Comparison of ENCODE assay signal across 23 cellular contexts in genomic region chr2:56231361-56231760, GRCh38.
"Had no signal": no experiment of that assay in that cellular context is flagged by ENCODE, and none has a peak within 500 bp of the region (broad histone marks: within the 10 kb centered on the region; RNA-seq: fewer than 3 reads in every experiment).

No MANE protein-coding gene starts in this region.

- H3K27me3 Mint-ChIP-seq: naive B cell; progenitor cell of endocrine pancreas; stimulated activated memory B cell treated with anti-CD40 and anti-IgM and Interleukin-4, amounts not matched to agents 10 μg/mL and 1 μg/mL and 100 μg/mL, for 72 hours; stimulated activated naive CD8-positive, alpha-beta T cell treated with anti-CD3 and anti-CD28 coated beads, Interleukin-15, Interleukin-2, amounts not matched to agents 100 ng/mL and 50 ng/mL, for 24 hours had no signal

- H3K36me3 Mint-ChIP-seq: naive B cell; stimulated activated memory B cell treated with anti-CD40 and anti-IgM and Interleukin-4, amounts not matched to agents 10 μg/mL and 1 μg/mL and 100 μg/mL, for 72 hours had no signal

- H3K4me1 ChIP-seq: esophagus squamous epithelium, pancreas, spleen, tibial nerve, upper lobe of right lung had no signal

- H3K36me3 ChIP-seq: esophagus squamous epithelium, pancreas, spleen, tibial nerve, upper lobe of right lung, vagina had no signal

- H3K27ac ChIP-seq: esophagus squamous epithelium, pancreas, spleen, tibial nerve, upper lobe of right lung, vagina had no signal

- H3K4me3 ChIP-seq: esophagus squamous epithelium, pancreas, spleen, tibial nerve, upper lobe of right lung, vagina had no signal

- H3K4me3 Mint-ChIP-seq: naive B cell; nephron; stimulated activated memory B cell treated with anti-CD40 and anti-IgM and Interleukin-4, amounts not matched to agents 10 μg/mL and 1 μg/mL and 100 μg/mL, for 72 hours; stimulated activated naive CD8-positive, alpha-beta T cell treated with anti-CD3 and anti-CD28 coated beads, Interleukin-15, Interleukin-2, amounts not matched to agents 100 ng/mL and 50 ng/mL, for 24 hours had no signal

- H3K4me1 Mint-ChIP-seq: naive B cell; stimulated activated memory B cell treated with anti-CD40 and anti-IgM and Interleukin-4, amounts not matched to agents 10 μg/mL and 1 μg/mL and 100 μg/mL, for 72 hours had no signal

- H3K27ac Mint-ChIP-seq: naive B cell; nephron; progenitor cell of endocrine pancreas; stimulated activated memory B cell treated with anti-CD40 and anti-IgM and Interleukin-4, amounts not matched to agents 10 μg/mL and 1 μg/mL and 100 μg/mL, for 72 hours; stimulated activated naive CD8-positive, alpha-beta T cell treated with anti-CD3 and anti-CD28 coated beads, Interleukin-15, Interleukin-2, amounts not matched to agents 100 ng/mL and 50 ng/mL, for 24 hours had no signal

- H3K27me3 ChIP-seq: esophagus squamous epithelium, pancreas, spleen, tibial nerve, upper lobe of right lung, vagina had no signal

- H3K9me3 ChIP-seq: esophagus squamous epithelium, pancreas, spleen, tibial nerve, upper lobe of right lung, vagina had no signal

- DNase-seq: dermis blood vessel endothelial cell; esophagus squamous epithelium; foreskin melanocyte; head of caudate nucleus; hippocampal formation; left colon; left ventricle myocardium superior; mesendoderm; naive B cell; occipital lobe; pancreas; right cardiac atrium; spleen; stimulated activated CD4-positive, alpha-beta T cell treated with anti-CD3 and anti-CD28 coated beads, Interleukin-15, amount 100 ng/mL, for 24 hours; stimulated activated CD4-positive, alpha-beta T cell treated with anti-CD3 and anti-CD28 coated beads, Interleukin-1b, Interleukin-23, amount 100 ng/mL, for 48 hours; stimulated activated CD4-positive, alpha-beta T cell treated with anti-CD3 and anti-CD28 coated beads, Interleukin-4, amount 100 ng/mL, for 24 hours; upper lobe of right lung had no signal

- H3K9me3 Mint-ChIP-seq: nephron; stimulated activated memory B cell treated with anti-CD40 and anti-IgM and Interleukin-4, amounts not matched to agents 10 μg/mL and 1 μg/mL and 100 μg/mL, for 72 hours had no signal

- ATAC-seq: left colon; left ventricle myocardium superior; pancreas; right cardiac atrium; stimulated activated memory B cell treated with anti-CD40 and anti-IgM and Interleukin-4, amounts not matched to agents 10 μg/mL and 1 μg/mL and 100 μg/mL, for 72 hours; upper lobe of right lung had no signal
